1 cellular context compared by ENCODE assay signal in genomic region chr22:37273126-37273845, GRCh38.
A peak's percentile ranks its signal among the peaks of the same experiment; 100 is the strongest.
TF ChIP-seq lines count a peak whose summit lies in the region.

No MANE protein-coding gene starts in this region.

TF ChIP-seq in K562, 482 proteins besides CTCF, POLR2A, EP300 and RAD21 (continued from another document and continues in another):
- TF ChIP-seq HBP1 (CRISPR knock-in tag; IDR thresholded peaks at IDR 0.05) = no peak
- peak; percentile 81 for TF ChIP-seq JUND (IDR thresholded peaks at IDR 0.05; ENCODE audit: borderline replicate concordance, low read depth, low read length)
- TF ChIP-seq JUND (tag; IDR thresholded peaks at IDR 0.05; ENCODE audit: borderline replicate concordance, low read depth, low read length) = peak; percentile 83; the same call in 2 of the 3 replicates
- TF ChIP-seq E2F1 (CRISPR knock-in tag; IDR thresholded peaks at IDR 0.05) = no peak
- no peak for TF ChIP-seq PRPF4 (IDR thresholded peaks at IDR 0.05; ENCODE audit: insufficient read depth, low read depth, low read length, poor library complexity, severe bottlenecking)
- no peak for TF ChIP-seq CBX8 (IDR thresholded peaks at IDR 0.05; ENCODE audit: borderline replicate concordance, extremely low read depth, low read depth, low read length, poor library complexity, severe bottlenecking)
- TF ChIP-seq ADNP (tag; IDR thresholded peaks at IDR 0.05) = peak; percentile 17; the same call in 1 of the 2 replicates
- TF ChIP-seq ATF7 (IDR thresholded peaks at IDR 0.05) = 0 out of 2 replicates have a peak, but pooled peaks have one; percentile 20
- no peak for TF ChIP-seq HCFC1 (IDR thresholded peaks at IDR 0.05; ENCODE audit: low read depth, low read length)
- no peak for TF ChIP-seq ZBTB5 (IDR thresholded peaks at IDR 0.05)
- peak; percentile 41; the same call in 1 of the 2 replicates for TF ChIP-seq ARID1B (IDR thresholded peaks at IDR 0.05)
- TF ChIP-seq FOS (IDR thresholded peaks at IDR 0.05; ENCODE audit: extremely low read depth, insufficient read length) = no peak
- TF ChIP-seq RBM22 (IDR thresholded peaks at IDR 0.05; ENCODE audit: low read depth, low read length, poor library complexity, severe bottlenecking) = no peak
- TF ChIP-seq ZBTB26 (CRISPR knock-in tag; IDR thresholded peaks at IDR 0.05) = no peak
- 0 out of 2 replicates have a peak, but pooled peaks have one; percentile 40 for TF ChIP-seq JUN (IDR thresholded peaks at IDR 0.05; ENCODE audit: borderline replicate concordance, low read depth, low read length)
- no peak for TF ChIP-seq JUN (CRISPR knock-in tag; IDR thresholded peaks at IDR 0.05; ENCODE audit: borderline replicate concordance)
- no peak for TF ChIP-seq BRD4 (IDR thresholded peaks at IDR 0.05)
- TF ChIP-seq TOE1 (IDR thresholded peaks at IDR 0.05; ENCODE audit: borderline replicate concordance) = peak; percentile 42; the same call in 1 of the 2 replicates
- no peak for TF ChIP-seq TOE1 (CRISPR knock-in tag; IDR thresholded peaks at IDR 0.05; ENCODE audit: borderline replicate concordance, low read depth)
- TF ChIP-seq HDAC3 (IDR thresholded peaks at IDR 0.05; ENCODE audit: borderline replicate concordance, partially characterized antibody) = no peak
- peak; percentile 60 for TF ChIP-seq RBM25 (IDR thresholded peaks at IDR 0.05; ENCODE audit: low read depth, low read length, severe bottlenecking)
- peak; percentile 52; the same call in 1 of the 2 replicates for TF ChIP-seq MAFK (IDR thresholded peaks at IDR 0.05; ENCODE audit: low read length)
- no peak for TF ChIP-seq PHF21A (IDR thresholded peaks at IDR 0.05; ENCODE audit: borderline replicate concordance, low read depth)
- TF ChIP-seq TSC22D4 (tag; IDR thresholded peaks at IDR 0.05) = no peak
- TF ChIP-seq MAFF (IDR thresholded peaks at IDR 0.05; ENCODE audit: low read length) = 0 out of 2 replicates have a peak, but pooled peaks have one; percentile 2
- TF ChIP-seq ZKSCAN1 (IDR thresholded peaks at IDR 0.05; ENCODE audit: low read depth, low read length) = no peak
- TF ChIP-seq MYBL2 (IDR thresholded peaks at IDR 0.05; ENCODE audit: low read depth) = no peak
- TF ChIP-seq MYBL2 (CRISPR knock-in tag; IDR thresholded peaks at IDR 0.05; ENCODE audit: borderline replicate concordance) = no peak
- TF ChIP-seq STAT5A (IDR thresholded peaks at IDR 0.05; ENCODE audit: borderline replicate concordance, low read length) = no peak
- TF ChIP-seq ESRRB (CRISPR knock-in tag; IDR thresholded peaks at IDR 0.05; ENCODE audit: borderline replicate concordance) = no peak
- TF ChIP-seq GTF2E2 (tag; IDR thresholded peaks at IDR 0.05) = no peak
- TF ChIP-seq ZNF197 (CRISPR knock-in tag; IDR thresholded peaks at IDR 0.05; ENCODE audit: low read depth) = 0 out of 2 replicates have a peak, but pooled peaks have one; percentile 34
- no peak for TF ChIP-seq SLC30A9 (CRISPR knock-in tag; IDR thresholded peaks at IDR 0.05)
- no peak for TF ChIP-seq LARP7 (IDR thresholded peaks at IDR 0.05)
- no peak for TF ChIP-seq MTA3 (IDR thresholded peaks at IDR 0.05; ENCODE audit: borderline replicate concordance)
- TF ChIP-seq RHOXF2B (CRISPR knock-in tag; conservative IDR thresholded peaks at IDR 0.05) = no peak
- TF ChIP-seq ZNF395 (CRISPR knock-in tag; IDR thresholded peaks at IDR 0.05) = no peak
- TF ChIP-seq NFIC (IDR thresholded peaks at IDR 0.05) = no peak
- no peak for TF ChIP-seq MYC (IDR thresholded peaks at IDR 0.05; ENCODE audit: low read depth, low read length)
- TF ChIP-seq MYC (CRISPR knock-in tag; IDR thresholded peaks at IDR 0.05; ENCODE audit: borderline replicate concordance, low read depth) = no peak
- no peak for TF ChIP-seq ZBTB9 (CRISPR knock-in tag; IDR thresholded peaks at IDR 0.05)
- no peak for TF ChIP-seq FOXA3 (CRISPR knock-in tag; conservative IDR thresholded peaks at IDR 0.05 in 1 of 2, IDR thresholded peaks at IDR 0.05 in 1 of 2)
- 0 out of 2 replicates have a peak, but pooled peaks have one; percentile 22 for TF ChIP-seq ESRRA (IDR thresholded peaks at IDR 0.05; ENCODE audit: borderline replicate concordance, low read depth)
- no peak for TF ChIP-seq TCF7 (IDR thresholded peaks at IDR 0.05; ENCODE audit: borderline replicate concordance)
- TF ChIP-seq SMARCA4 (IDR thresholded peaks at IDR 0.05) = no peak
- TF ChIP-seq CBX3 (IDR thresholded peaks at IDR 0.05; ENCODE audit: borderline replicate concordance in 1 of 2, low read length in 2 of 2) = peak in 1 of 2 experiments; percentile 25; a peak in 1 of 3 replicates
- TF ChIP-seq HDAC8 (tag; IDR thresholded peaks at IDR 0.05) = no peak
- TF ChIP-seq RERE (CRISPR knock-in tag; IDR thresholded peaks at IDR 0.05; ENCODE audit: borderline replicate concordance) = no peak
- no peak for TF ChIP-seq THAP7 (CRISPR knock-in tag; IDR thresholded peaks at IDR 0.05)
- peak; percentile 34; the same call in 1 of the 2 replicates for TF ChIP-seq ZNF24 (IDR thresholded peaks at IDR 0.05)
- no peak for TF ChIP-seq ZNF583 (CRISPR knock-in tag; IDR thresholded peaks at IDR 0.05)
- no peak for TF ChIP-seq ZNF445 (CRISPR knock-in tag; IDR thresholded peaks at IDR 0.05; ENCODE audit: low read depth)
- no peak for TF ChIP-seq NR2C1 (IDR thresholded peaks at IDR 0.05)
- no peak for TF ChIP-seq NR2C1 (tag; IDR thresholded peaks at IDR 0.05)
- TF ChIP-seq NFE2 (IDR thresholded peaks at IDR 0.05; ENCODE audit: low read depth) = peak; percentile 64
- no peak for TF ChIP-seq NFATC3 (IDR thresholded peaks at IDR 0.05)
- TF ChIP-seq FOSL1 (tag; conservative IDR thresholded peaks at IDR 0.05) = peak; percentile 79
- TF ChIP-seq ZNF212 (CRISPR knock-in tag; IDR thresholded peaks at IDR 0.05) = no peak
- no peak for TF ChIP-seq FOXK1 (CRISPR knock-in tag; IDR thresholded peaks at IDR 0.05; ENCODE audit: borderline replicate concordance)
- peak; percentile 75 for TF ChIP-seq NEUROD1 (IDR thresholded peaks at IDR 0.05; ENCODE audit: borderline replicate concordance, low read depth, low read length, partially characterized antibody)
- 0 out of 2 replicates have a peak, but pooled peaks have one; percentile 19 for TF ChIP-seq FOXM1 (IDR thresholded peaks at IDR 0.05; ENCODE audit: low read depth)
- TF ChIP-seq FOXM1 (CRISPR knock-in tag; IDR thresholded peaks at IDR 0.05; ENCODE audit: low read depth) = no peak
- TF ChIP-seq NR3C1 (CRISPR knock-in tag; IDR thresholded peaks at IDR 0.05) = no peak
- TF ChIP-seq ZNF589 (CRISPR knock-in tag; IDR thresholded peaks at IDR 0.05; ENCODE audit: low read depth) = 0 out of 2 replicates have a peak, but pooled peaks have one; percentile 30
